8 cellular contexts compared by ENCODE assay signal in the genomic region with DNA sequence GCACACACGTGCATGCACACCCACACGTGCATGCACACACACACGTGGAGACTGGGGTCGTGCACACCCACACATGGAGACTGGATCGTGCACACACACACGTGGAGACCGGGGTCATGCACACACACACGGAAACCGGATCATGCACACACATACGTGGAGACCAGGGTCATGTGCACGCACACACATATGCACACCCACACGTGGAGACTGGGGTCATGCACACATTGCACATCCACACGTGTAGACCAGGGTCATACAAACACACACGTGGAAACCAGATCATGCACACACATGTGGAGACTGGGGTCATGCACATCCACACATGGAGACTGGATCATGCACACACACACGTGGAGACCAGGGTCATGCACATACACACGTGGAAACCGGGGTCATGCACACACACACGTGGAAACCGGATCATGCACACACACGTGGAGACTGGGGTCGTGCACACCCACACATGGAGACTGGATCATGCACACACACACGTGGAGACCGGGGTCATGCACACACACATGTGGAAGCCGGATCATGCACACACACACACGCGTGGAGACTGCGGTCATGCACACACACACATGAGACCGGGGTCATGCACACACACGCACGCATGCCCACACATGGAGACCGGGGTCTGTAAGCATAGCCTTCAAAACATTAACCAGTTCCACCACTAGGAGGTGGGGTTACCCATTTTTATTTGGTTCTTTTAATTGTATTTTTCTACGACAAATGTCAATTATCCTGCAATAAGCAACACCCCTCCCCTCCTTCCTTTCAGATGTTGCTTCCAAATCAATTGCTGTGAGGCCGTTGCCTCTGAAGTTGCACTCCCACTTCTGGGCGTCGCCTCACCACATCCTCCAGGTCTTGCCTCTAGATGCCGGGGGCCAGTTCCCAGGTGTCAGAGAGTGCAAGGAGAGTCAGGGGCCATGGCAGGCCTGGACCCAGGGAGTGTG.
DNase-seq lines count a peak whose midpoint lies in the region; ATAC-seq, FAIRE-seq and TF ChIP-seq lines count a peak whose summit lies in the region.

No MANE protein-coding gene starts in this region.

- H3K4me3 Mint-ChIP-seq in mesothelial cell of epicardium: no peak overlapping the region

- H3K27me3 Mint-ChIP-seq in mesothelial cell of epicardium (ENCODE audit: low read depth): peaks cover 6% of the 10 kb centered on the region

- H3K4me3 ChIP-seq in Jurkat, Clone E6-1 (ENCODE audit: low read length): no peak overlapping the region
- no peak overlapping the region for H3K4me3 ChIP-seq in astrocyte of the cerebellum (ENCODE audit: low read depth, low read length)

- no peak for DNase-seq in D721Med (ENCODE audit: insufficient read length, low spot score)
- peak; percentile 77 for DNase-seq in Jurkat, Clone E6-1 (ENCODE audit: low read depth, low spot score)
- no peak for DNase-seq in astrocyte of the cerebellum (ENCODE audit: low read depth)
- DNase-seq in mesothelial cell of epicardium (ENCODE audit: low spot score in 2 of 2, unreplicated experiment in 2 of 2): no peak
- DNase-seq in H4 (ENCODE audit: low spot score): no peak
- DNase-seq in SW 1271 (lab: John Stamatoyannopoulos, UW): no peak

- no peak overlapping the region for H3K27ac Mint-ChIP-seq in mesothelial cell of epicardium

- no peaks in the 10 kb centered on the region for H3K9me3 Mint-ChIP-seq in mesothelial cell of epicardium

- in situ Hi-C loops in astrocyte of the cerebellum (cut with HindIII; ENCODE audit: low sequenced_read_pairs): no loop called here

- TF ChIP-seq CTCF in D721Med (IDR thresholded peaks at IDR 0.05; ENCODE audit: insufficient read depth, missing control alignments): peak; percentile 34
- peak; percentile 23 for TF ChIP-seq CTCF in astrocyte of the cerebellum (IDR thresholded peaks at IDR 0.05; ENCODE audit: low read depth, low read length, missing control alignments)
- peak; percentile 63 for TF ChIP-seq CTCF in mesothelial cell of epicardium (IDR thresholded peaks at IDR 0.05; ENCODE audit: unreplicated experiment)

- ATAC-seq in GM18870 (IDR thresholded peaks at IDR 0.05; ENCODE audit: unreplicated experiment) (no peak), HG02763 (IDR thresholded peaks at IDR 0.05; ENCODE audit: unreplicated experiment) (no peak)

- no peak for FAIRE-seq in D721Med (lab: Jason Lieb, UNC)

- H3K4me1 Mint-ChIP-seq in mesothelial cell of epicardium: peaks cover 25% of the 10 kb centered on the region

- no peaks in the 10 kb centered on the region for H3K36me3 Mint-ChIP-seq in mesothelial cell of epicardium
